ENCODE assay signal across 1 cellular context in the genomic region with DNA sequence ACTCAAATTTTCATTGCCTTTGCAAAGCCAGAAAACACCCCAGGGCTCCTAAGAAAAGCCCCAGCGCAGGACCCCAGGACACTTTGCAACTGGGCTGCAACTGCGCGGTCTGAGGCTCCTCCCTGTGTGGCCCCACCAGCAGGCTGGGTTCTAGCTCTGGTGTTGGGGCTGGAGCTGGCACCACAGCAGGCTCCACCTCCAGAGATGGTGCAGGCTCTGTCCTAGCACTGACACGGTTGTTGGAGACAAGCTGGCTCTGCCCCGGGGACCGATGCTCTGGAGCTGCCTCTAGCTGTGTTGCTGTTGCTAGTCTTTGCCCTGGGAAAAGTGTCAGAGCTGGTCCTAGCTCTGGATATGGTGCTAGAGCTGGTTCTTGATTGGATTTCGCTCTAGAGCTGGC.
TF ChIP-seq lines count a peak whose summit lies in the region.

No MANE protein-coding gene starts in this region.

TF ChIP-seq in SK-N-SH, 30 proteins besides CTCF, POLR2A, EP300 and RAD21 (continued from another document):
- TF ChIP-seq JUND (IDR thresholded peaks at IDR 0.05): no peak
